Comparison of ENCODE assay signal across 26 cellular contexts in the genomic region with DNA sequence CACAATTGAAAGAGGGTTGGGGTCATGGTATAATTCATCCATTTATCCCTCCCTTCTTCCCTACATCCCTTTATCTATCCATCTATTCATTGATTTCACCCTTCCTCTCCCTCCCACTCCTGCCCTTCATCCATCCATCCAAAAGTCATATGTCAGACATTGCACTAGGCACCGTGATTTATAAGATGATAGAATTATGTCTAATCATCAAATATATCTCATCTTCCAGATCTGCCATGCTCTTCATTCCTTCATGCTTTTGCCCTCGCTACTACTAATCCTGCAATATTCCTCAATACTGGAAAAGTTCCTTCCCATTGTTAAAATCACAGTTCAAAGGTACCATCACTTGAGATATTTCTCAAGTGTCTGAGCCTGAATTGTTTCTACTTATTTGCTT.
A peak's percentile ranks its signal among the peaks of the same experiment; 100 is the strongest.
DNase-seq lines count a peak whose midpoint lies in the region; ATAC-seq, FAIRE-seq and TF ChIP-seq lines count a peak whose summit lies in the region.
"Had no signal": no experiment of that assay in that cellular context is flagged by ENCODE, and none has a peak within 500 bp of the region (broad histone marks: within the 10 kb centered on the region; RNA-seq: fewer than 3 reads in every experiment).

No MANE protein-coding gene starts in this region.

- H3K36me3 Mint-ChIP-seq in type B pancreatic cell: no peaks in the 10 kb centered on the region
- H3K36me3 Mint-ChIP-seq: CD14-positive monocyte; CD4-positive, alpha-beta memory T cell; CD4-positive, CD25-positive, alpha-beta regulatory T cell; CD8-positive, alpha-beta memory T cell had no signal

- no peaks in the 10 kb centered on the region for H3K9me3 Mint-ChIP-seq in type B pancreatic cell

- no peaks in the 10 kb centered on the region for H3K4me1 Mint-ChIP-seq in type B pancreatic cell (ENCODE audit: unreplicated experiment)
- H3K4me1 Mint-ChIP-seq: CD14-positive monocyte; CD4-positive, alpha-beta memory T cell; CD4-positive, CD25-positive, alpha-beta regulatory T cell; CD8-positive, alpha-beta memory T cell had no signal

- no peaks in the 10 kb centered on the region for H3K9me1 ChIP-seq in K562 (ENCODE audit: control insufficient read depth, insufficient read depth, low read length)

- H4K20me1 ChIP-seq in HepG2 (ENCODE audit: insufficient read depth, low read length) (no peaks in the 10 kb centered on the region), K562 (replicated peaks; ENCODE audit: control insufficient read depth, insufficient read depth, low read length) (no peaks in the 10 kb centered on the region)
- H4K20me1 ChIP-seq: BLaER1 had no signal

- H3K4me2 ChIP-seq in HepG2 (ENCODE audit: low read depth, low read length): no peak overlapping the region
- no peak overlapping the region for H3K4me2 ChIP-seq in K562 (ENCODE audit: insufficient read depth, low read length)
- H3K4me2 ChIP-seq: BLaER1 had no signal

- no peak for ATAC-seq in HepG2
- ATAC-seq in right lobe of liver: no peak
- no peak for ATAC-seq in K562
- ATAC-seq: GM12878 had no signal

- no peak for FAIRE-seq in HepG2 (lab: Jason Lieb, UNC)
- no peak for FAIRE-seq in K562 (lab: Jason Lieb, UNC)
- FAIRE-seq: GM12878, GM12892, GM18507 had no signal

- WGBS in HepG2 (ENCODE audit: low lambda C conversion rate): under 1% methylated on average over 2 of the region's 2 CpGs
- 50% methylated on average over 2 of the region's 2 CpGs for WGBS in right lobe of liver (ENCODE audit: insufficient coverage, low coverage, low lambda C conversion rate, missing lambda C conversion rate)
- WGBS in K562 (ENCODE audit: insufficient coverage, low coverage, missing lambda C conversion rate): 0% methylated on average over 2 of the region's 2 CpGs
- WGBS in esophagus muscularis mucosa: 64% methylated on average over 2 of the region's 2 CpGs

- H3K4me3 Mint-ChIP-seq in type B pancreatic cell: no peak overlapping the region
- H3K4me3 Mint-ChIP-seq: CD14-positive monocyte; CD4-positive, alpha-beta memory T cell; CD4-positive, CD25-positive, alpha-beta regulatory T cell; CD8-positive, alpha-beta memory T cell had no signal

- intact Hi-C loops in HepG2 (cut with micrococcal nuclease; ENCODE audit: unreplicated experiment) (no loop called here), right lobe of liver (cut with DNase I) (no loop called here), K562 (cut with micrococcal nuclease) (no loop called here), esophagus muscularis mucosa (cut with DNase I) (no loop called here)

- H3K9ac ChIP-seq in HepG2 (ENCODE audit: insufficient read depth, low read depth, low read length) (no peak overlapping the region), K562 (ENCODE audit: insufficient read depth in 1 of 2, low read depth in 2 of 2, low read length in 2 of 2) (no peak overlapping the region)
- H3K9ac ChIP-seq: BLaER1 had no signal

- peaks cover 5% of the 10 kb centered on the region for H3K27me3 Mint-ChIP-seq in type B pancreatic cell
- H3K27me3 Mint-ChIP-seq: CD4-positive, alpha-beta memory T cell; CD4-positive, CD25-positive, alpha-beta regulatory T cell; CD8-positive, alpha-beta memory T cell had no signal

- in situ Hi-C loops in HepG2 (cut with HindIII; ENCODE audit: extremely low pct_ligation_motif_present, low pct_unique_long_range_greater_than_20kb): no loop called here
- in situ Hi-C loops in K562 (cut with MboI): no loop called here

- no peak overlapping the region for H3K27ac Mint-ChIP-seq in type B pancreatic cell
- H3K27ac Mint-ChIP-seq: CD14-positive monocyte; CD4-positive, alpha-beta memory T cell; CD4-positive, CD25-positive, alpha-beta regulatory T cell; CD8-positive, alpha-beta memory T cell had no signal

- POLR2A ChIA-PET in HepG2 (lab: Yijun Ruan, JAX): no interaction called here
- POLR2A ChIA-PET in K562 (lab: Yijun Ruan, JAX): no interaction called here

- no peak for TF ChIP-seq EP300 in HepG2 (IDR thresholded peaks at IDR 0.05; ENCODE audit: low read depth in 2 of 2, low read length in 2 of 2)
- TF ChIP-seq EP300 in HepG2 (CRISPR knock-in tag; IDR thresholded peaks at IDR 0.05; ENCODE audit: borderline replicate concordance): no peak
- TF ChIP-seq EP300 in K562 (IDR thresholded peaks at IDR 0.05; ENCODE audit: low read length): no peak
- no peak for TF ChIP-seq EP300 in esophagus muscularis mucosa (IDR thresholded peaks at IDR 0.05)

- TF ChIP-seq CTCF in HepG2 (CRISPR knock-in tag; IDR thresholded peaks at IDR 0.05) (no peak), right lobe of liver (IDR thresholded peaks at IDR 0.05) (no peak), K562 (IDR thresholded peaks at IDR 0.05 in 2 of 3, conservative IDR thresholded peaks at IDR 0.05 in 1 of 3; ENCODE audit: insufficient read depth in 2 of 3, low read depth in 1 of 3, low read length in 3 of 3) (no peak), esophagus muscularis mucosa (IDR thresholded peaks at IDR 0.05) (no peak), type B pancreatic cell (conservative IDR thresholded peaks at IDR 0.05) (no peak)

- H3K36me3 ChIP-seq in HepG2 (replicated peaks in 1 of 2; ENCODE audit: control insufficient read depth in 1 of 2, insufficient read depth in 2 of 2, low read length in 2 of 2) (no peaks in the 10 kb centered on the region), right lobe of liver (no peaks in the 10 kb centered on the region), K562 (ENCODE audit: control insufficient read depth, insufficient read depth, low read length) (no peaks in the 10 kb centered on the region), esophagus muscularis mucosa (no peaks in the 10 kb centered on the region)
- H3K36me3 ChIP-seq: BE2C, BLaER1 had no signal

- H3K79me2 ChIP-seq in HepG2 (ENCODE audit: insufficient read depth, low read length) (no peaks in the 10 kb centered on the region), K562 (ENCODE audit: control insufficient read depth, insufficient read depth, low read length) (no peaks in the 10 kb centered on the region)

- BruUV-seq in HepG2 (replicated peaks; lab: Mats Ljungman, UMichigan): no TSS peak
- no TSS peak for BruUV-seq in K562 (replicated peaks; lab: Mats Ljungman, UMichigan)

- CTCF ChIA-PET in HepG2 (lab: Yijun Ruan, JAX; ENCODE audit: low intra/inter-chr PET ratio, low total read pairs): no interaction called here
- CTCF ChIA-PET in K562 (lab: Yijun Ruan, JAX; ENCODE audit: low intra/inter-chr PET ratio): no interaction called here

- H3K4me1 ChIP-seq in HepG2 (ENCODE audit: insufficient read depth, low read length) (no peaks in the 10 kb centered on the region), right lobe of liver (no peaks in the 10 kb centered on the region), K562 (replicated peaks in 1 of 2; ENCODE audit: control insufficient read depth in 2 of 2, insufficient read depth in 2 of 2, low read length in 2 of 2) (no peaks in the 10 kb centered on the region), esophagus muscularis mucosa (peaks cover 0 to 5% (median 0%) of the 10 kb centered on the region in 4 donors)
- H3K4me1 ChIP-seq: BE2C, BLaER1 had no signal

- TF ChIP-seq POLR2A in HepG2 (IDR thresholded peaks at IDR 0.05; ENCODE audit: insufficient read depth in 1 of 2, low read depth in 2 of 2, low read length in 2 of 2) (no peak), right lobe of liver (IDR thresholded peaks at IDR 0.05) (no peak), K562 (conservative IDR thresholded peaks at IDR 0.05) (no peak), esophagus muscularis mucosa (IDR thresholded peaks at IDR 0.05; ENCODE audit: low read depth) (no peak)

- H3K27ac ChIP-seq in HepG2 (ENCODE audit: extremely low read length, insufficient read depth, low read length) (no peak overlapping the region), right lobe of liver (no peak overlapping the region), K562 (ENCODE audit: extremely low read depth, low read depth, low read length) (no peak overlapping the region), esophagus muscularis mucosa (replicated peaks in 1 of 4) (no peak overlapping the region)
- H3K27ac ChIP-seq: 22Rv1, BLaER1 had no signal

- H2AFZ ChIP-seq in HepG2 (ENCODE audit: low read length): no peak overlapping the region
- H2AFZ ChIP-seq in K562 (ENCODE audit: low read depth, low read length): no peak overlapping the region

- H3K9me3 ChIP-seq in HepG2 (ENCODE audit: low read length) (no peaks in the 10 kb centered on the region), right lobe of liver (no peaks in the 10 kb centered on the region), K562 (replicated peaks; ENCODE audit: control insufficient read depth, insufficient read depth, low read depth, low read length) (no peaks in the 10 kb centered on the region), esophagus muscularis mucosa (no peaks in the 10 kb centered on the region)
- H3K9me3 ChIP-seq: BE2C, BLaER1 had no signal

- H3K4me3 ChIP-seq in HepG2 (replicated peaks in 1 of 3; ENCODE audit: insufficient read depth in 1 of 3, low read depth in 2 of 3, low read length in 3 of 3): no peak overlapping the region
- no peak overlapping the region for H3K4me3 ChIP-seq in right lobe of liver
- H3K4me3 ChIP-seq in K562: no peak overlapping the region
- H3K4me3 ChIP-seq in esophagus muscularis mucosa: no peak overlapping the region
- H3K4me3 ChIP-seq: BLaER1, GM12878 had no signal

- no peaks in the 10 kb centered on the region for H3K27me3 ChIP-seq in HepG2 (ENCODE audit: control insufficient read depth in 1 of 2, insufficient read depth in 2 of 2, low read length in 2 of 2)
- no peaks in the 10 kb centered on the region for H3K27me3 ChIP-seq in right lobe of liver
- no peaks in the 10 kb centered on the region for H3K27me3 ChIP-seq in K562 (ENCODE audit: control insufficient read depth in 2 of 2, insufficient read depth in 2 of 2, low read length in 2 of 2)
- no peaks in the 10 kb centered on the region for H3K27me3 ChIP-seq in esophagus muscularis mucosa
- H3K27me3 ChIP-seq: BE2C, BLaER1 had no signal

- DNase-seq in HepG2 (ENCODE audit: low spot score) (no peak), right lobe of liver (no peak), K562 (ENCODE audit: extremely low read depth in 1 of 4, low spot score in 3 of 4) (no peak), esophagus muscularis mucosa (ENCODE audit: extremely low spot score) (peak; percentile 26), pons (ENCODE audit: low spot score) (no peak), type B pancreatic cell (ENCODE audit: extremely low spot score, unreplicated experiment) (no peak)
- DNase-seq: ACHN; BE2C; C1 segment of cervical spinal cord; CD4-positive, alpha-beta memory T cell; CD4-positive, CD25-positive, alpha-beta regulatory T cell; CD8-positive, alpha-beta memory T cell; COR-L47; DMS 273 treated with DMSO at 0.1 percent for 48 hours; DMS153; DMS53; DMS79; DND-41; EL; GDM1 had no signal

- no peak for TF ChIP-seq RAD21 in HepG2 (CRISPR knock-in tag; IDR thresholded peaks at IDR 0.05)
- no peak for TF ChIP-seq RAD21 in K562 (CRISPR knock-in tag; conservative IDR thresholded peaks at IDR 0.05 in 1 of 2, IDR thresholded peaks at IDR 0.05 in 1 of 2)

TF ChIP-seq in HepG2, 621 proteins besides CTCF, POLR2A, EP300 and RAD21 (continues in another document):
- TF ChIP-seq MAFF (IDR thresholded peaks at IDR 0.05; ENCODE audit: low read depth, low read length): peak; percentile 86

TF ChIP-seq in K562, 482 proteins besides CTCF, POLR2A, EP300 and RAD21 (continues in another document):
- TF ChIP-seq POLR2G (IDR thresholded peaks at IDR 0.05; ENCODE audit: low read depth, low read length): no peak
- TF ChIP-seq SOX6 (IDR thresholded peaks at IDR 0.05): no peak
- TF ChIP-seq NR2C2 (CRISPR knock-in tag; IDR thresholded peaks at IDR 0.05): no peak
- TF ChIP-seq NR2C2 (tag; IDR thresholded peaks at IDR 0.05): no peak
- TF ChIP-seq ZBTB17 (CRISPR knock-in tag; IDR thresholded peaks at IDR 0.05): no peak

Comparison
In these comparisons a context has a peak if more than half of its experiments do, and no peak if none do; other contexts are left out.
1. Of the 241 proteins assayed by ChIP-seq in both HepG2 and K562: peak only in HepG2: MAFF and MAFK; only in K562: MAFG; in both: none; in neither: 238.